Comparison of ENCODE assay signal across 1 cellular context in the genomic region with DNA sequence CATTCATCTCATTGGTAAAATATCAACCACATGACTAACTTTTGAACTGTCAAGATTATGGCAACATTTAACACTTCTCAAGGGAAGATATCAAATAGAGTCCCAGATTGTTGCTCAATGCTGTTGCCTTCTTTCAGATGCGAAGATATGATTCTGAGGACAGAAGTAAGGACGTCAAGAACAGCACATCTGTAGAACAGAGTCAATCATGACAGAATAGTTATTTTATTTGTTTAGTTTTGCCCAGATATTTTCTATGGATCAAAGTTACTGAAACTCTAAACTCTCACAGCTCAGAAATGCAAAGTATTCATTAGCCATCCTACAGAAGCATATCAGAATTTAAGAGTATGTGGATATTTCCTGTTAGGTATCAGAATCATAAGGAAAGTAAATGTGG.
TF ChIP-seq lines count a peak whose summit lies in the region.

No MANE protein-coding gene starts in this region.

TF ChIP-seq in SK-N-SH, 30 proteins besides CTCF, POLR2A, EP300 and RAD21 (continued from another document):
- TF ChIP-seq, protein P1, sequence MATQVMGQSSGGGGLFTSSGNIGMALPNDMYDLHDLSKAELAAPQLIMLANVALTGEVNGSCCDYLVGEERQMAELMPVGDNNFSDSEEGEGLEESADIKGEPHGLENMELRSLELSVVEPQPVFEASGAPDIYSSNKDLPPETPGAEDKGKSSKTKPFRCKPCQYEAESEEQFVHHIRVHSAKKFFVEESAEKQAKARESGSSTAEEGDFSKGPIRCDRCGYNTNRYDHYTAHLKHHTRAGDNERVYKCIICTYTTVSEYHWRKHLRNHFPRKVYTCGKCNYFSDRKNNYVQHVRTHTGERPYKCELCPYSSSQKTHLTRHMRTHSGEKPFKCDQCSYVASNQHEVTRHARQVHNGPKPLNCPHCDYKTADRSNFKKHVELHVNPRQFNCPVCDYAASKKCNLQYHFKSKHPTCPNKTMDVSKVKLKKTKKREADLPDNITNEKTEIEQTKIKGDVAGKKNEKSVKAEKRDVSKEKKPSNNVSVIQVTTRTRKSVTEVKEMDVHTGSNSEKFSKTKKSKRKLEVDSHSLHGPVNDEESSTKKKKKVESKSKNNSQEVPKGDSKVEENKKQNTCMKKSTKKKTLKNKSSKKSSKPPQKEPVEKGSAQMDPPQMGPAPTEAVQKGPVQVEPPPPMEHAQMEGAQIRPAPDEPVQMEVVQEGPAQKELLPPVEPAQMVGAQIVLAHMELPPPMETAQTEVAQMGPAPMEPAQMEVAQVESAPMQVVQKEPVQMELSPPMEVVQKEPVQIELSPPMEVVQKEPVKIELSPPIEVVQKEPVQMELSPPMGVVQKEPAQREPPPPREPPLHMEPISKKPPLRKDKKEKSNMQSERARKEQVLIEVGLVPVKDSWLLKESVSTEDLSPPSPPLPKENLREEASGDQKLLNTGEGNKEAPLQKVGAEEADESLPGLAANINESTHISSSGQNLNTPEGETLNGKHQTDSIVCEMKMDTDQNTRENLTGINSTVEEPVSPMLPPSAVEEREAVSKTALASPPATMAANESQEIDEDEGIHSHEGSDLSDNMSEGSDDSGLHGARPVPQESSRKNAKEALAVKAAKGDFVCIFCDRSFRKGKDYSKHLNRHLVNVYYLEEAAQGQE (IDR thresholded peaks at IDR 0.05; ENCODE audit: low read depth, low read length): no peak
- TF ChIP-seq, protein P2, sequence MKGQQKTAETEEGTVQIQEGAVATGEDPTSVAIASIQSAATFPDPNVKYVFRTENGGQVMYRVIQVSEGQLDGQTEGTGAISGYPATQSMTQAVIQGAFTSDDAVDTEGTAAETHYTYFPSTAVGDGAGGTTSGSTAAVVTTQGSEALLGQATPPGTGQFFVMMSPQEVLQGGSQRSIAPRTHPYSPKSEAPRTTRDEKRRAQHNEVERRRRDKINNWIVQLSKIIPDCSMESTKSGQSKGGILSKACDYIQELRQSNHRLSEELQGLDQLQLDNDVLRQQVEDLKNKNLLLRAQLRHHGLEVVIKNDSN (IDR thresholded peaks at IDR 0.05; ENCODE audit: borderline replicate concordance, low read depth): no peak
- TF ChIP-seq FOSL2 (IDR thresholded peaks at IDR 0.05; ENCODE audit: borderline replicate concordance, low read depth) (no peak), SMC3 (IDR thresholded peaks at IDR 0.05; ENCODE audit: low read depth, low read length) (no peak), GATA2 (CRISPR knock-in tag; IDR thresholded peaks at IDR 0.05) (no peak), ELF1 (IDR thresholded peaks at IDR 0.05) (no peak), FOXM1 (IDR thresholded peaks at IDR 0.05; ENCODE audit: low read depth) (no peak), RCOR1 (IDR thresholded peaks at IDR 0.05; ENCODE audit: low read length) (no peak)
- TF ChIP-seq, protein P3, sequence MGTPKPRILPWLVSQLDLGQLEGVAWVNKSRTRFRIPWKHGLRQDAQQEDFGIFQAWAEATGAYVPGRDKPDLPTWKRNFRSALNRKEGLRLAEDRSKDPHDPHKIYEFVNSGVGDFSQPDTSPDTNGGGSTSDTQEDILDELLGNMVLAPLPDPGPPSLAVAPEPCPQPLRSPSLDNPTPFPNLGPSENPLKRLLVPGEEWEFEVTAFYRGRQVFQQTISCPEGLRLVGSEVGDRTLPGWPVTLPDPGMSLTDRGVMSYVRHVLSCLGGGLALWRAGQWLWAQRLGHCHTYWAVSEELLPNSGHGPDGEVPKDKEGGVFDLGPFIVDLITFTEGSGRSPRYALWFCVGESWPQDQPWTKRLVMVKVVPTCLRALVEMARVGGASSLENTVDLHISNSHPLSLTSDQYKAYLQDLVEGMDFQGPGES (IDR thresholded peaks at IDR 0.05; ENCODE audit: low read depth, low read length): no peak
